ENCODE assay signal across 8 cellular contexts in the genomic region with DNA sequence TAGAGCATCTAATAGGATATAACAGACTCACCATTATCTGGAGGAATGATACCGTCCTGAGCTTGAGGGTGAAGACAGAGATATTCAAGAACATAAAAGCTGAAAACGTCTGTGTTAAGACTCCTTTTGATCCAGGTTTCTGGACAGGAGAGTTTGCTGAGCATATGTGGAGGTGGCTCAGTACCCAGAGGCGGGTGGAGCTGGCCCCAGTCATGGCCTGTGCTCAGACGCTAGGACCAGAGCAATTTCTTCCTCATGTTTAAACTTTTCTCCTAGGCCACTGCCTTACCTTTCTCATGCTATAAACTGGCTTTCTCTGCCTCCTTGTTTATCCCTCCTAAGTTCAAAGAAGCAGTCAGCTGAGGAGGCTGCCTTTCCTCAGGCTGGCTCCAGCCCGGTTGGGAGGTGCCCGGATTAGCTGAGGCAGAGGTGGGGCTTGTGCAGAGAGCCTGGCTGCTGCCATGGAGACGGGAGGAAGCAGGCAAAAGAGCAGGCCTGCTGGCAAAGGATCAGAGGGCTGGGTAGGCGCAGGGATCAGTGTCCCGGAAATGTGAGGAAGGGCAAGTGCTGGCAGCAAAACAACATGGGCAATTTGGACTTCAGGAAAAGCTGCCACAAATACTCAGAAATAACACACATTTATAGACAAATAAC.
DNase-seq lines count a peak whose midpoint lies in the region; ATAC-seq and TF ChIP-seq lines count a peak whose summit lies in the region.

No MANE protein-coding gene starts in this region.

- H3K4me3 Mint-ChIP-seq in activated T-cell treated with anti-CD3 and anti-CD28 coated beads, Interleukin-2, amount 50 U/mL, for 24 hours, result no peak overlapping the region

- ATAC-seq in SK-N-SH treated with all-trans-retinoic acid at 6 μM for 48 hours, result peak; percentile 99
- no peak for ATAC-seq in HG03442 (IDR thresholded peaks at IDR 0.05; ENCODE audit: unreplicated experiment)
- no peak for ATAC-seq in GM21529 (IDR thresholded peaks at IDR 0.05; ENCODE audit: unreplicated experiment)
- no peak for ATAC-seq in HG02588 (IDR thresholded peaks at IDR 0.05; ENCODE audit: unreplicated experiment)

- H3K27me3 Mint-ChIP-seq in activated T-cell treated with anti-CD3 and anti-CD28 coated beads, Interleukin-2, amount 50 U/mL, for 24 hours, result no peaks in the 10 kb centered on the region

- no peak for TF ChIP-seq CTCF in foreskin fibroblast (IDR thresholded peaks at IDR 0.05; ENCODE audit: low read depth, low read length)

- H3K4me1 Mint-ChIP-seq in activated T-cell treated with anti-CD3 and anti-CD28 coated beads, Interleukin-2, amount 50 U/mL, for 24 hours (ENCODE audit: low read depth), result no peaks in the 10 kb centered on the region

- H3K4me3 ChIP-seq in foreskin fibroblast (ENCODE audit: low read depth in 1 of 2, low read length in 2 of 2), result peak overlapping the region in 1 of 2 donors; percentile 1

- CTCF ChIA-PET in HEK293T (lab: Yijun Ruan, JAX), result no interaction called here

- H3K36me3 Mint-ChIP-seq in activated T-cell treated with anti-CD3 and anti-CD28 coated beads, Interleukin-2, amount 50 U/mL, for 24 hours (ENCODE audit: low read depth), result peaks cover 64% of the 10 kb centered on the region

- POLR2A ChIA-PET in HEK293T (lab: Yijun Ruan, JAX), result interaction anchor here (1.6 kb wide), 1 partner anchor 12 kb away, joined by 4 read pairs; no protein-coding TSS in a partner anchor

- H3K27ac Mint-ChIP-seq in activated T-cell treated with anti-CD3 and anti-CD28 coated beads, Interleukin-2, amount 50 U/mL, for 24 hours, result no peak overlapping the region

- DNase-seq in HEK293T (ENCODE audit: extremely low spot score) (peak; percentile 64), foreskin fibroblast (peak; percentile 90 to 97), non-pigmented ciliary epithelial cell (ENCODE audit: low read depth) (peak; percentile 27)
- DNase-seq in activated T-cell treated with anti-CD3 and anti-CD28 coated beads, Interleukin-2, amount 50 U/mL, for 24 hours, result no peak

- no peaks in the 10 kb centered on the region for H3K9me3 Mint-ChIP-seq in activated T-cell treated with anti-CD3 and anti-CD28 coated beads, Interleukin-2, amount 50 U/mL, for 24 hours

TF ChIP-seq in HEK293T, 16 proteins besides CTCF, POLR2A, EP300 and RAD21:
- no peak for TF ChIP-seq LEF1 (IDR thresholded peaks at IDR 0.05; ENCODE audit: borderline replicate concordance)
- no peak for TF ChIP-seq ELF4 (IDR thresholded peaks at IDR 0.05)
- no peak for TF ChIP-seq ZNF384 (IDR thresholded peaks at IDR 0.05)
- TF ChIP-seq FOXA1 (IDR thresholded peaks at IDR 0.05), result no peak
- no peak for TF ChIP-seq L3MBTL2 (conservative IDR thresholded peaks at IDR 0.05)
- TF ChIP-seq SUZ12 (IDR thresholded peaks at IDR 0.05), result no peak
TF ChIP-seq in HEK293T: peak in this region for 0.

TF ChIP-seq in SK-N-SH treated with all-trans-retinoic acid at 6 μM for 48 hours, 23 proteins besides CTCF, POLR2A, EP300 and RAD21:
- no peak for TF ChIP-seq ZFP3 (CRISPR knock-in tag; IDR thresholded peaks at IDR 0.05)
- TF ChIP-seq TOX (CRISPR knock-in tag; IDR thresholded peaks at IDR 0.05; ENCODE audit: borderline replicate concordance), result no peak
- TF ChIP-seq SNAI2 (CRISPR knock-in tag; IDR thresholded peaks at IDR 0.05), result no peak
- TF ChIP-seq, protein P1, sequence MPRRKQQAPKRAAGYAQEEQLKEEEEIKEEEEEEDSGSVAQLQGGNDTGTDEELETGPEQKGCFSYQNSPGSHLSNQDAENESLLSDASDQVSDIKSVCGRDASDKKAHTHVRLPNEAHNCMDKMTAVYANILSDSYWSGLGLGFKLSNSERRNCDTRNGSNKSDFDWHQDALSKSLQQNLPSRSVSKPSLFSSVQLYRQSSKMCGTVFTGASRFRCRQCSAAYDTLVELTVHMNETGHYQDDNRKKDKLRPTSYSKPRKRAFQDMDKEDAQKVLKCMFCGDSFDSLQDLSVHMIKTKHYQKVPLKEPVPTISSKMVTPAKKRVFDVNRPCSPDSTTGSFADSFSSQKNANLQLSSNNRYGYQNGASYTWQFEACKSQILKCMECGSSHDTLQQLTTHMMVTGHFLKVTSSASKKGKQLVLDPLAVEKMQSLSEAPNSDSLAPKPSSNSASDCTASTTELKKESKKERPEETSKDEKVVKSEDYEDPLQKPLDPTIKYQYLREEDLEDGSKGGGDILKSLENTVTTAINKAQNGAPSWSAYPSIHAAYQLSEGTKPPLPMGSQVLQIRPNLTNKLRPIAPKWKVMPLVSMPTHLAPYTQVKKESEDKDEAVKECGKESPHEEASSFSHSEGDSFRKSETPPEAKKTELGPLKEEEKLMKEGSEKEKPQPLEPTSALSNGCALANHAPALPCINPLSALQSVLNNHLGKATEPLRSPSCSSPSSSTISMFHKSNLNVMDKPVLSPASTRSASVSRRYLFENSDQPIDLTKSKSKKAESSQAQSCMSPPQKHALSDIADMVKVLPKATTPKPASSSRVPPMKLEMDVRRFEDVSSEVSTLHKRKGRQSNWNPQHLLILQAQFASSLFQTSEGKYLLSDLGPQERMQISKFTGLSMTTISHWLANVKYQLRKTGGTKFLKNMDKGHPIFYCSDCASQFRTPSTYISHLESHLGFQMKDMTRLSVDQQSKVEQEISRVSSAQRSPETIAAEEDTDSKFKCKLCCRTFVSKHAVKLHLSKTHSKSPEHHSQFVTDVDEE (CRISPR knock-in tag; IDR thresholded peaks at IDR 0.05), result no peak
